Comparison of ENCODE assay signal across 23 cellular contexts in genomic region chr1:112319371-112320034, GRCh38.
"Had no signal": no experiment of that assay in that cellular context is flagged by ENCODE, and none has a peak within 500 bp of the region (broad histone marks: within the 10 kb centered on the region; RNA-seq: fewer than 3 reads in every experiment).

No MANE protein-coding gene starts in this region.

- H3K27me3 ChIP-seq: esophagus squamous epithelium, gastroesophageal sphincter, heart left ventricle, right atrium auricular region, suprapubic skin, tibial nerve had no signal

- H3K9me3 ChIP-seq: esophagus squamous epithelium, gastroesophageal sphincter, heart left ventricle, psoas muscle, right atrium auricular region, suprapubic skin, tibial nerve had no signal

- H3K4me1 Mint-ChIP-seq: activated CD4-positive, alpha-beta memory T cell treated with anti-CD3 and anti-CD28 coated beads, Interleukin-2, amount 10 ng/mL, durations not matched to agents 7 days and 5 days had no signal

- H3K27ac Mint-ChIP-seq: activated CD4-positive, alpha-beta memory T cell treated with anti-CD3 and anti-CD28 coated beads, Interleukin-2, amount 10 ng/mL, durations not matched to agents 7 days and 5 days; activated CD4-positive, alpha-beta T cell treated with anti-CD3 and anti-CD28 coated beads, Interleukin-2, amount 10 ng/mL, durations not matched to agents 24 days and 14 days; memory B cell; natural killer cell treated with Interleukin-12 subunit alpha and Interleukin-12 subunit beta and Interleukin-15 and Interleukin-18, amount 100 ng/mL, for 72 hours; stimulated activated naive CD8-positive, alpha-beta T cell treated with anti-CD3 and anti-CD28 coated beads, Interleukin-15, Interleukin-2, amounts not matched to agents 100 ng/mL and 50 ng/mL, for 24 hours had no signal

- H3K4me1 ChIP-seq: psoas muscle, right atrium auricular region had no signal

- DNase-seq: activated CD4-positive, alpha-beta memory T cell treated with anti-CD3 and anti-CD28 coated beads, Interleukin-2, amount 10 ng/mL, durations not matched to agents 7 days and 5 days; activated CD4-positive, alpha-beta T cell treated with anti-CD3 and anti-CD28 coated beads, Interleukin-2, amount 10 ng/mL, durations not matched to agents 24 days and 14 days; activated effector memory CD4-positive, alpha-beta T cell treated with anti-CD3 and anti-CD28 coated beads, Interleukin-2, amount 50 U/mL, for 16 hours; activated naive CD4-positive, alpha-beta T cell treated with anti-CD3 and anti-CD28 coated beads, Interleukin-2, amount 50 U/mL, for 16 hours; aorta; brain microvascular endothelial cell; central memory CD4-positive, alpha-beta T cell; dermis blood vessel endothelial cell; effector CD8-positive, alpha-beta T cell; esophagus squamous epithelium; heart left ventricle; left cardiac atrium; psoas muscle; stimulated activated CD4-positive, alpha-beta T cell treated with anti-CD3 and anti-CD28 coated beads, Interleukin-12 subunit alpha, Interleukin-12 subunit beta, amount 100 ng/mL, for 4 hours; stimulated activated CD4-positive, alpha-beta T cell treated with anti-CD3 and anti-CD28 coated beads, Interleukin-4, amount 100 ng/mL, for 4 hours; T-helper 2 cell had no signal

- ATAC-seq: gastroesophageal sphincter; heart left ventricle; left cardiac atrium; natural killer cell treated with Interleukin-12 subunit alpha and Interleukin-12 subunit beta and Interleukin-15 and Interleukin-18, amount 100 ng/mL, for 72 hours; psoas muscle had no signal

- H3K27ac ChIP-seq: brain microvascular endothelial cell, heart left ventricle, psoas muscle, right atrium auricular region, suprapubic skin had no signal

- H3K4me3 ChIP-seq: esophagus squamous epithelium, gastroesophageal sphincter, heart left ventricle, psoas muscle, right atrium auricular region, suprapubic skin, tibial nerve had no signal

- H3K9me3 Mint-ChIP-seq: activated CD4-positive, alpha-beta memory T cell treated with anti-CD3 and anti-CD28 coated beads, Interleukin-2, amount 10 ng/mL, durations not matched to agents 7 days and 5 days; activated CD4-positive, alpha-beta T cell treated with anti-CD3 and anti-CD28 coated beads, Interleukin-2, amount 10 ng/mL, durations not matched to agents 24 days and 14 days; memory B cell; natural killer cell treated with Interleukin-12 subunit alpha and Interleukin-12 subunit beta and Interleukin-15 and Interleukin-18, amount 100 ng/mL, for 72 hours; stimulated activated naive CD8-positive, alpha-beta T cell treated with anti-CD3 and anti-CD28 coated beads, Interleukin-15, Interleukin-2, amounts not matched to agents 100 ng/mL and 50 ng/mL, for 24 hours had no signal

- H3K36me3 Mint-ChIP-seq: memory B cell; natural killer cell treated with Interleukin-12 subunit alpha and Interleukin-12 subunit beta and Interleukin-15 and Interleukin-18, amount 100 ng/mL, for 72 hours had no signal

- H3K4me3 Mint-ChIP-seq: activated CD4-positive, alpha-beta memory T cell treated with anti-CD3 and anti-CD28 coated beads, Interleukin-2, amount 10 ng/mL, durations not matched to agents 7 days and 5 days; activated CD4-positive, alpha-beta T cell treated with anti-CD3 and anti-CD28 coated beads, Interleukin-2, amount 10 ng/mL, durations not matched to agents 24 days and 14 days; memory B cell; natural killer cell treated with Interleukin-12 subunit alpha and Interleukin-12 subunit beta and Interleukin-15 and Interleukin-18, amount 100 ng/mL, for 72 hours; stimulated activated naive CD8-positive, alpha-beta T cell treated with anti-CD3 and anti-CD28 coated beads, Interleukin-15, Interleukin-2, amounts not matched to agents 100 ng/mL and 50 ng/mL, for 24 hours had no signal

- H3K36me3 ChIP-seq: brain microvascular endothelial cell, esophagus squamous epithelium, gastroesophageal sphincter, heart left ventricle, right atrium auricular region, suprapubic skin, tibial nerve had no signal
